ENCODE assay signal across 28 cellular contexts in the genomic region with DNA sequence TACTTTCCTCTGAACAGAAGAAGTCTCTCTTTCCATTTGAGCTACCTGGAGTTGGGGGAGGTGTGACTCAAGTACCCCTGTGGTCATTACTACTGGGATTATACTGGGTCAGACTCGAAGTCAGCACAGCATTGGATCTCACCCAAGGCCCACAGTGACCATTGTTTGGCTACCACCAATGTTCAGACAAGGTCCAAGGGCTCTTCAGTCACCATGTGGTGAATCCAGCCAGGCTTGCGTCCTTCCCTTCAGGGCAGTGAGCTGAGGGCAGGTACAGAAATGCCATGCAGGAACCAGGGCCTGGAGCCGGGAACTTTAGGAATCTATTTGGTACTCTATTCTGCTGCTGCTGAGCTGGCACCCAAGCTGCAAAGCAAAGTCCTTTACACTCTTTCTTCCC.
"Had no signal": no experiment of that assay in that cellular context is flagged by ENCODE, and none has a peak within 500 bp of the region (broad histone marks: within the 10 kb centered on the region; RNA-seq: fewer than 3 reads in every experiment).

No MANE protein-coding gene starts in this region.

- ATAC-seq: naive thymus-derived CD8-positive, alpha-beta T cell; natural killer cell treated with Interleukin-12 subunit alpha and Interleukin-12 subunit beta and Interleukin-15 and Interleukin-18, amount 100 ng/mL, for 72 hours; psoas muscle; right cardiac atrium; stimulated activated effector memory CD8-positive, alpha-beta T cell treated with anti-CD3 and anti-CD28 coated beads, Interleukin-12 subunit alpha, Interleukin-12 subunit beta, amount 100 ng/mL, for 72 hours; stimulated activated naive B cell treated with anti-CD40 and anti-IgM and Interleukin-4, amounts not matched to agents 10 μg/mL and 1 μg/mL and 100 μg/mL, for 72 hours had no signal

- DNase-seq: naive thymus-derived CD8-positive, alpha-beta T cell; nephron progenitor cell; nucleus accumbens; posterior cingulate gyrus; psoas muscle; right cardiac atrium; sigmoid colon; small intestine; stimulated activated CD4-positive, alpha-beta T cell treated with anti-CD3 and anti-CD28 coated beads, Interleukin-15, amount 100 ng/mL, for 24 hours; stimulated activated CD4-positive, alpha-beta T cell treated with anti-CD3 and anti-CD28 coated beads, Interleukin-2, amount 100 ng/mL, for 24 hours; stimulated activated CD4-positive, alpha-beta T cell treated with anti-CD3 and anti-CD28 coated beads, Interleukin-2, amount 100 ng/mL, for 48 hours; stimulated activated CD4-positive, alpha-beta T cell treated with anti-CD3 and anti-CD28 coated beads, Interleukin-4, amount 100 ng/mL, for 24 hours; stimulated activated naive B cell treated with anti-CD40 and anti-IgM and Interleukin-4, amounts not matched to agents 10 μg/mL and 1 μg/mL and 100 μg/mL, for 72 hours; stimulated activated naive CD4-positive, alpha-beta T cell treated with Interleukin-2 at 50 U/mL for 16 hours; stomach; thyroid gland; trophoblast cell; upper lobe of left lung had no signal

- H3K4me3 Mint-ChIP-seq: naive thymus-derived CD8-positive, alpha-beta T cell; natural killer cell treated with Interleukin-12 subunit alpha and Interleukin-12 subunit beta and Interleukin-15 and Interleukin-18, amount 100 ng/mL, for 72 hours; nephron progenitor cell; neural crest cell; stimulated activated effector memory CD8-positive, alpha-beta T cell treated with anti-CD3 and anti-CD28 coated beads, Interleukin-12 subunit alpha, Interleukin-12 subunit beta, amount 100 ng/mL, for 72 hours; stimulated activated naive B cell treated with anti-CD40 and anti-IgM and Interleukin-4, amounts not matched to agents 10 μg/mL and 1 μg/mL and 100 μg/mL, for 72 hours; stimulated activated naive CD8-positive, alpha-beta T cell treated with anti-CD3 and anti-CD28 coated beads, Interleukin-15, Interleukin-2, amounts not matched to agents 100 ng/mL and 50 ng/mL, for 24 hours had no signal

- H3K4me3 ChIP-seq: psoas muscle, right lobe of liver, sigmoid colon, stomach, thoracic aorta, thyroid gland, tibial nerve, upper lobe of left lung, vagina had no signal

- H3K27me3 Mint-ChIP-seq: natural killer cell treated with Interleukin-12 subunit alpha and Interleukin-12 subunit beta and Interleukin-15 and Interleukin-18, amount 100 ng/mL, for 72 hours; stimulated activated naive CD8-positive, alpha-beta T cell treated with anti-CD3 and anti-CD28 coated beads, Interleukin-15, Interleukin-2, amounts not matched to agents 100 ng/mL and 50 ng/mL, for 24 hours had no signal

- H3K9me3 ChIP-seq: neutrophil, psoas muscle, right lobe of liver, sigmoid colon, stomach, thoracic aorta, thyroid gland, tibial nerve, upper lobe of left lung, vagina had no signal

- H3K27ac Mint-ChIP-seq: naive thymus-derived CD8-positive, alpha-beta T cell; natural killer cell treated with Interleukin-12 subunit alpha and Interleukin-12 subunit beta and Interleukin-15 and Interleukin-18, amount 100 ng/mL, for 72 hours; stimulated activated effector memory CD8-positive, alpha-beta T cell treated with anti-CD3 and anti-CD28 coated beads, Interleukin-12 subunit alpha, Interleukin-12 subunit beta, amount 100 ng/mL, for 72 hours; stimulated activated naive B cell treated with anti-CD40 and anti-IgM and Interleukin-4, amounts not matched to agents 10 μg/mL and 1 μg/mL and 100 μg/mL, for 72 hours; stimulated activated naive CD8-positive, alpha-beta T cell treated with anti-CD3 and anti-CD28 coated beads, Interleukin-15, Interleukin-2, amounts not matched to agents 100 ng/mL and 50 ng/mL, for 24 hours had no signal

- H3K9me3 Mint-ChIP-seq: natural killer cell treated with Interleukin-12 subunit alpha and Interleukin-12 subunit beta and Interleukin-15 and Interleukin-18, amount 100 ng/mL, for 72 hours; stimulated activated naive CD8-positive, alpha-beta T cell treated with anti-CD3 and anti-CD28 coated beads, Interleukin-15, Interleukin-2, amounts not matched to agents 100 ng/mL and 50 ng/mL, for 24 hours had no signal

- H3K36me3 Mint-ChIP-seq: stimulated activated effector memory CD8-positive, alpha-beta T cell treated with anti-CD3 and anti-CD28 coated beads, Interleukin-12 subunit alpha, Interleukin-12 subunit beta, amount 100 ng/mL, for 72 hours had no signal

- H3K27me3 ChIP-seq: neutrophil, right lobe of liver, sigmoid colon, stomach, thyroid gland, tibial nerve, upper lobe of left lung, vagina had no signal

- H3K4me1 Mint-ChIP-seq: naive thymus-derived CD8-positive, alpha-beta T cell; nephron progenitor cell; neural crest cell had no signal

- H3K4me1 ChIP-seq: parathyroid adenoma, psoas muscle, right lobe of liver, sigmoid colon, tibial nerve, upper lobe of left lung, vagina had no signal

- H3K27ac ChIP-seq: neutrophil, parathyroid adenoma, psoas muscle, right lobe of liver, sigmoid colon, stomach, thoracic aorta, thyroid gland, tibial nerve, upper lobe of left lung, vagina had no signal

- H3K36me3 ChIP-seq: neutrophil, right lobe of liver, sigmoid colon, stomach, thoracic aorta, thyroid gland, tibial nerve, upper lobe of left lung, vagina had no signal
